ENCODE assay signal across 9 cellular contexts in genomic region chr12:8544295-8544694, GRCh38. TPM values are rescaled to one million over a fixed set of nuclear protein-coding genes. Genes with fewer than 3 reads are reported as not detected.
DNase-seq lines count a peak whose midpoint lies in the region; ATAC-seq, FAIRE-seq and TF ChIP-seq lines count a peak whose summit lies in the region.
"Had no signal": no experiment of that assay in that cellular context is flagged by ENCODE, and none has a peak within 500 bp of the region (broad histone marks: within the 10 kb centered on the region; RNA-seq: fewer than 3 reads in every experiment).

No MANE protein-coding gene starts in this region.

- no peak overlapping the region for H2BK15ac ChIP-seq in H1 (ENCODE audit: low read length)

- no peaks in the 10 kb centered on the region for H3K4me1 ChIP-seq in H1 (replicated peaks in 1 of 4; ENCODE audit: control insufficient read depth in 3 of 4, insufficient read depth in 4 of 4, low read length in 3 of 4)

- no peak overlapping the region for H3K18ac ChIP-seq in H1 (ENCODE audit: extremely low read depth, low read length)

- H4K8ac ChIP-seq in H1 (ENCODE audit: extremely low read depth, insufficient read depth, low read length), result no peak overlapping the region

- H3K27me3 ChIP-seq in H1 (replicated peaks in 1 of 4; ENCODE audit: control insufficient read depth in 3 of 4, extremely low read depth in 1 of 4, insufficient read depth in 3 of 4, low read length in 3 of 4), result no peaks in the 10 kb centered on the region

- 28% methylated on average over 3 of the region's 3 CpGs; no CpG with 5 or more reads in 1 of the 2 experiments for WGBS in H1 (ENCODE audit: extremely low coverage in 1 of 2, insufficient coverage in 1 of 2, insufficient read length in 1 of 2, insufficient replicate concordance in 2 of 2, low coverage in 1 of 2, low lambda C conversion rate in 2 of 2, missing lambda C conversion rate in 1 of 2), 2 experiments

- ATAC-seq in HG03280 (IDR thresholded peaks at IDR 0.05; ENCODE audit: unreplicated experiment), result peak; percentile 58

- no peaks in the 10 kb centered on the region for H3K36me3 ChIP-seq in H1 (ENCODE audit: control insufficient read depth in 2 of 4, insufficient read depth in 4 of 4, low read length in 3 of 4)

- FAIRE-seq in H1 (lab: Jason Lieb, UNC), result peak; percentile 83

- no peaks in the 10 kb centered on the region for H3K9me3 ChIP-seq in H1 (ENCODE audit: insufficient read depth in 2 of 2, low read depth in 1 of 2, low read length in 1 of 2)

- peak overlapping the region; percentile 71 for H2AFZ ChIP-seq in H1 (ENCODE audit: low read length)

- no peak for TF ChIP-seq POLR2A in H1 (IDR thresholded peaks at IDR 0.05; ENCODE audit: control extremely low read depth in 1 of 2, low read depth in 2 of 2, low read length in 2 of 2)

- no peak overlapping the region for H3K4me3 ChIP-seq in H1 (ENCODE audit: extremely low read depth in 1 of 4, insufficient read depth in 2 of 4, low read depth in 3 of 4, low read length in 4 of 4)

- no peak overlapping the region for H2BK12ac ChIP-seq in H1 (ENCODE audit: low read depth, low read length)

- H3K9ac ChIP-seq in H1 (replicated peaks in 1 of 4; ENCODE audit: extremely low read depth in 1 of 4, low read depth in 3 of 4, low read length in 3 of 4), result no peak overlapping the region

- CTCF ChIA-PET in H1 (lab: Charles Lee; ENCODE audit: partially characterized antibody), result interaction anchor here (0.6 to 2.8 kb wide), 76 partner anchors 8 to 1650 kb away, joined by 3 to 39 read pairs (median 5); partner anchors contain the start of gene AICDA

- H2BK120ac ChIP-seq in H1 (replicated peaks; ENCODE audit: low read depth, low read length), result no peak overlapping the region

- H4K20me1 ChIP-seq in H1 (replicated peaks in 1 of 2; ENCODE audit: control insufficient read depth in 1 of 2, insufficient read depth in 2 of 2, low read length in 2 of 2), result no peaks in the 10 kb centered on the region

- no peaks in the 10 kb centered on the region for H3K79me1 ChIP-seq in H1 (ENCODE audit: low read depth, low read length)

- no peaks in the 10 kb centered on the region for H3K23me2 ChIP-seq in H1 (ENCODE audit: low read depth, low read length)

- peak; percentile 80 to 86 for TF ChIP-seq RAD21 in H1 (IDR thresholded peaks at IDR 0.05 in 1 of 2, conservative IDR thresholded peaks at IDR 0.05 in 1 of 2; ENCODE audit: low read depth in 2 of 2, low read length in 2 of 2)

- no peak overlapping the region for H3K27ac ChIP-seq in H1 (ENCODE audit: low read depth, low read length)

- TF ChIP-seq CTCF in H1 (IDR thresholded peaks at IDR 0.05; ENCODE audit: control extremely low read depth in 1 of 3, insufficient read depth in 1 of 3, low read depth in 1 of 3, low read length in 3 of 3), result peak; percentile 39 to 87 (median 79)

- H4K91ac ChIP-seq in H1 (replicated peaks; ENCODE audit: insufficient read length, low read length), result no peak overlapping the region

- H3K56ac ChIP-seq in H1 (replicated peaks; ENCODE audit: insufficient read length, low read depth, low read length), result no peak overlapping the region

- H2AK5ac ChIP-seq in H1 (ENCODE audit: low read depth, low read length), result no peak overlapping the region

- no peak overlapping the region for H2BK5ac ChIP-seq in H1 (ENCODE audit: low read depth, low read length)

- no peak overlapping the region for H3K14ac ChIP-seq in H1 (ENCODE audit: insufficient read length)

- H4K5ac ChIP-seq in H1 (ENCODE audit: insufficient read length, low read depth, low read length), result no peak overlapping the region

- TF ChIP-seq EP300 in H1 (IDR thresholded peaks at IDR 0.05; ENCODE audit: borderline replicate concordance in 1 of 2, low read depth in 2 of 2, low read length in 2 of 2), result no peak

- DNase-seq in NCI-H1436 (lab: John Stamatoyannopoulos, UW), result peak; percentile 20
- DNase-seq in NCI-H1436 treated with DMSO at 0.1 percent for 48 hours (lab: John Stamatoyannopoulos, UW), result no peak
- peak; percentile 39 for DNase-seq in NCI-H774 (lab: John Stamatoyannopoulos, UW)
- DNase-seq in activated CD8-positive, alpha-beta memory T cell treated with anti-CD3 and anti-CD28 coated beads for 1 hour (ENCODE audit: extremely low read depth in 1 of 2, low read depth in 1 of 2), result peak; percentile 32 to 58
- DNase-seq in H1 (ENCODE audit: low read depth in 1 of 2, low spot score in 2 of 2), result peak; percentile 71 to 87
- DNase-seq in myocyte (ENCODE audit: low read depth), result peak; percentile 71
- DNase-seq in stimulated activated CD8-positive, alpha-beta memory T cell treated with anti-CD3 and anti-CD28 coated beads, Interleukin-4, amount 100 ng/mL, for 48 hours, result peak; percentile 81

- H3K79me2 ChIP-seq in H1 (ENCODE audit: control insufficient read depth in 1 of 2, insufficient read depth in 2 of 2, low read length in 2 of 2), result no peaks in the 10 kb centered on the region

- no peak overlapping the region for H3K4ac ChIP-seq in H1 (replicated peaks; ENCODE audit: insufficient read length, low read depth, low read length)

- no peak overlapping the region for H3K23ac ChIP-seq in H1 (ENCODE audit: insufficient read length)

- POLR2A ChIA-PET in H1 (lab: Charles Lee; ENCODE audit: partially characterized antibody), result interaction anchor here (0.6 to 1.0 kb wide), 2 partner anchors 12 to 23 kb away, joined by 3 read pairs; no protein-coding TSS in a partner anchor

- no peak overlapping the region for H2BK20ac ChIP-seq in H1 (ENCODE audit: low read length)

- no peak overlapping the region for H3K4me2 ChIP-seq in H1 (ENCODE audit: insufficient read depth in 1 of 2, low read depth in 2 of 2, low read length in 2 of 2)

TF ChIP-seq in H1, 55 proteins besides CTCF, POLR2A, EP300 and RAD21:
- TF ChIP-seq GABPA (IDR thresholded peaks at IDR 0.05; ENCODE audit: borderline replicate concordance, insufficient read depth, low read length) (no peak), SIX5 (IDR thresholded peaks at IDR 0.05; ENCODE audit: low read depth, low read length) (no peak), CHD2 (IDR thresholded peaks at IDR 0.05; ENCODE audit: low read length) (no peak), POU5F1 (IDR thresholded peaks at IDR 0.05; ENCODE audit: low read depth, low read length) (no peak), CTBP2 (IDR thresholded peaks at IDR 0.05; ENCODE audit: borderline replicate concordance, insufficient read depth, insufficient read length, low read length) (no peak), CEBPB (IDR thresholded peaks at IDR 0.05; ENCODE audit: low read depth, low read length) (no peak), GTF2F1 (IDR thresholded peaks at IDR 0.05; ENCODE audit: borderline replicate concordance, low read depth, low read length) (no peak), MAX (IDR thresholded peaks at IDR 0.05) (no peak), CBX5 (IDR thresholded peaks at IDR 0.05; ENCODE audit: low read depth, low read length) (no peak), TCF12 (IDR thresholded peaks at IDR 0.05; ENCODE audit: low read depth, low read length) (no peak), KDM4A (IDR thresholded peaks at IDR 0.05; ENCODE audit: low read depth, low read length, severe bottlenecking) (no peak)

RNA-seq across cellular contexts. Expression of gene CLEC4E, which starts 3.6 kb away (rescaled TPM):
- total RNA-seq in H1 (2021; fragmentation: NEBNext Ultra II Directional; extraction: Animal tissue kit (Norgen Biotek cat#: 25700)), result not detected in 2 replicates
- 0.03 TPM in 1 of 2 replicates, not detected in the other for polyA plus RNA-seq in H1 (2011; rRNA removed)
- not detected for polyA plus RNA-seq in H1 (2011; cell fraction: cytosol; rRNA removed)
- not detected for polyA plus RNA-seq in H1 (2011; cell fraction: nucleus; rRNA removed)
- polyA plus RNA-seq in H1 (2012, experiment 1 of 2), result not detected in 4 replicates
- polyA plus RNA-seq in H1 (2012, experiment 2 of 2), result not detected
- not detected for polyA plus RNA-seq in H1 (2013, experiment 1 of 2)
- not detected for polyA plus RNA-seq in H1 (2013, experiment 2 of 2)
- not detected in 2 replicates for polyA minus RNA-seq in H1 (2011; rRNA and poly(A)+ RNA removed)
- polyA minus RNA-seq in H1 (2011; cell fraction: cytosol; rRNA and poly(A)+ RNA removed), result not detected
- polyA minus RNA-seq in H1 (2011; cell fraction: nucleus; rRNA and poly(A)+ RNA removed), result not detected
- total RNA-seq in myocyte, result not detected in 2 replicates
- not detected for polyA plus RNA-seq in myocyte (2012)
- total RNA-seq: temporal lobe had no signal

RNA-seq across cellular contexts. Expression of gene CLEC4D, which starts 31.0 kb away (rescaled TPM):
- total RNA-seq in H1 (2021; fragmentation: NEBNext Ultra II Directional; extraction: Animal tissue kit (Norgen Biotek cat#: 25700)), result not detected in 2 replicates
- 0.03 and 0.14 TPM in 2 replicates for polyA plus RNA-seq in H1 (2011; rRNA removed)
- 0.18 TPM for polyA plus RNA-seq in H1 (2011; cell fraction: cytosol; rRNA removed)
- 0.43 TPM for polyA plus RNA-seq in H1 (2011; cell fraction: nucleus; rRNA removed)
- 0.13 to 0.55 TPM (median 0.23 TPM) in 3 of 4 replicates, not detected in the other for polyA plus RNA-seq in H1 (2012, experiment 1 of 2)
- not detected for polyA plus RNA-seq in H1 (2012, experiment 2 of 2)
- 0.20 TPM for polyA plus RNA-seq in H1 (2013, experiment 1 of 2)
- 0.11 TPM for polyA plus RNA-seq in H1 (2013, experiment 2 of 2)
- 0.10 and 0.16 TPM in 2 replicates for polyA minus RNA-seq in H1 (2011; rRNA and poly(A)+ RNA removed)
- polyA minus RNA-seq in H1 (2011; cell fraction: cytosol; rRNA and poly(A)+ RNA removed), result not detected
- not detected for polyA minus RNA-seq in H1 (2011; cell fraction: nucleus; rRNA and poly(A)+ RNA removed)
- total RNA-seq in myocyte, result not detected in 2 replicates
- not detected for polyA plus RNA-seq in myocyte (2012)
- total RNA-seq: temporal lobe had no signal
